ENCODE assay signal across 1 cellular context in genomic region chr17:3668279-3669084, GRCh38.
TF ChIP-seq lines count a peak whose summit lies in the region.

EMC6 (plus strand) TSS chr17:3668812; CDS start chr17:3669147, 335 bp downstream.
A gene with protein sequence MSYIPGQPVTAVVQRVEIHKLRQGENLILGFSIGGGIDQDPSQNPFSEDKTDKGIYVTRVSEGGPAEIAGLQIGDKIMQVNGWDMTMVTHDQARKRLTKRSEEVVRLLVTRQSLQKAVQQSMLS (minus strand): TSS chr17:3668578. CDS start chr17:3668526, 52 bp downstream.

TF ChIP-seq in HEK293, 187 proteins besides CTCF, POLR2A, EP300 and RAD21 (continued from another document):
- TF ChIP-seq ZFP37 (tag by site-specific recombination; IDR thresholded peaks at IDR 0.05) (peak; percentile 15; the same call in 1 of the 2 replicates), KLF17 (tag by site-specific recombination; IDR thresholded peaks at IDR 0.05) (no peak; the same call in 1 of the 2 replicates), GLI2 (tag by site-specific recombination; IDR thresholded peaks at IDR 0.05; ENCODE audit: borderline replicate concordance, low read depth) (no peak), ZNF416 (tag by site-specific recombination; IDR thresholded peaks at IDR 0.05) (no peak), PRDM2 (tag by site-specific recombination; IDR thresholded peaks at IDR 0.05; ENCODE audit: borderline replicate concordance) (no peak), IKZF3 (tag by site-specific recombination; IDR thresholded peaks at IDR 0.05) (no peak), ZSCAN23 (tag by site-specific recombination; IDR thresholded peaks at IDR 0.05) (peak; percentile 38; the same call in 1 of the 2 replicates), ZNF792 (tag by site-specific recombination; IDR thresholded peaks at IDR 0.05) (no peak), ZNF169 (tag by site-specific recombination; IDR thresholded peaks at IDR 0.05) (no peak), SCRT1 (tag by site-specific recombination; IDR thresholded peaks at IDR 0.05; ENCODE audit: borderline replicate concordance) (no peak), ZNF10 (tag by site-specific recombination; IDR thresholded peaks at IDR 0.05) (no peak), ZNF175 (tag by site-specific recombination; IDR thresholded peaks at IDR 0.05) (no peak), FEZF1 (tag by site-specific recombination; IDR thresholded peaks at IDR 0.05) (no peak), SCRT2 (tag by site-specific recombination; IDR thresholded peaks at IDR 0.05) (no peak), ZNF555 (tag by site-specific recombination; conservative IDR thresholded peaks at IDR 0.05) (no peak), ZNF2 (tag by site-specific recombination; IDR thresholded peaks at IDR 0.05) (0 out of 2 replicates have a peak, but pooled peaks have one; percentile 73), ZNF629 (tag by site-specific recombination; IDR thresholded peaks at IDR 0.05) (peak; percentile 18; the same call in 1 of the 2 replicates), ZIC2 (tag by site-specific recombination; IDR thresholded peaks at IDR 0.05) (no peak), KLF8 (tag by site-specific recombination; IDR thresholded peaks at IDR 0.05) (peak; percentile 32; the same call in 1 of the 2 replicates), ZNF302 (tag by site-specific recombination; IDR thresholded peaks at IDR 0.05; ENCODE audit: low read depth) (no peak), ZNF548 (tag by site-specific recombination; IDR thresholded peaks at IDR 0.05) (no peak), MYNN (tag by site-specific recombination; IDR thresholded peaks at IDR 0.05; ENCODE audit: borderline replicate concordance) (no peak), ZNF274 (IDR thresholded peaks at IDR 0.05; ENCODE audit: low read length) (no peak), ZNF274 (tag by site-specific recombination; IDR thresholded peaks at IDR 0.05; ENCODE audit: borderline replicate concordance) (no peak), ZNF561 (tag by site-specific recombination; IDR thresholded peaks at IDR 0.05; ENCODE audit: borderline replicate concordance) (no peak; the same call in 1 of the 2 replicates), ZNF768 (tag by site-specific recombination; IDR thresholded peaks at IDR 0.05) (no peak), ZSCAN16 (tag by site-specific recombination; IDR thresholded peaks at IDR 0.05) (peak; percentile 84), ZNF280D (tag by site-specific recombination; IDR thresholded peaks at IDR 0.05) (no peak)
- TF ChIP-seq, protein P1, sequence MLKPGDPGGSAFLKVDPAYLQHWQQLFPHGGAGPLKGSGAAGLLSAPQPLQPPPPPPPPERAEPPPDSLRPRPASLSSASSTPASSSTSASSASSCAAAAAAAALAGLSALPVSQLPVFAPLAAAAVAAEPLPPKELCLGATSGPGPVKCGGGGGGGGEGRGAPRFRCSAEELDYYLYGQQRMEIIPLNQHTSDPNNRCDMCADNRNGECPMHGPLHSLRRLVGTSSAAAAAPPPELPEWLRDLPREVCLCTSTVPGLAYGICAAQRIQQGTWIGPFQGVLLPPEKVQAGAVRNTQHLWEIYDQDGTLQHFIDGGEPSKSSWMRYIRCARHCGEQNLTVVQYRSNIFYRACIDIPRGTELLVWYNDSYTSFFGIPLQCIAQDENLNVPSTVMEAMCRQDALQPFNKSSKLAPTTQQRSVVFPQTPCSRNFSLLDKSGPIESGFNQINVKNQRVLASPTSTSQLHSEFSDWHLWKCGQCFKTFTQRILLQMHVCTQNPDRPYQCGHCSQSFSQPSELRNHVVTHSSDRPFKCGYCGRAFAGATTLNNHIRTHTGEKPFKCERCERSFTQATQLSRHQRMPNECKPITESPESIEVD (tag by site-specific recombination; IDR thresholded peaks at IDR 0.05): no peak
- TF ChIP-seq, protein P2, sequence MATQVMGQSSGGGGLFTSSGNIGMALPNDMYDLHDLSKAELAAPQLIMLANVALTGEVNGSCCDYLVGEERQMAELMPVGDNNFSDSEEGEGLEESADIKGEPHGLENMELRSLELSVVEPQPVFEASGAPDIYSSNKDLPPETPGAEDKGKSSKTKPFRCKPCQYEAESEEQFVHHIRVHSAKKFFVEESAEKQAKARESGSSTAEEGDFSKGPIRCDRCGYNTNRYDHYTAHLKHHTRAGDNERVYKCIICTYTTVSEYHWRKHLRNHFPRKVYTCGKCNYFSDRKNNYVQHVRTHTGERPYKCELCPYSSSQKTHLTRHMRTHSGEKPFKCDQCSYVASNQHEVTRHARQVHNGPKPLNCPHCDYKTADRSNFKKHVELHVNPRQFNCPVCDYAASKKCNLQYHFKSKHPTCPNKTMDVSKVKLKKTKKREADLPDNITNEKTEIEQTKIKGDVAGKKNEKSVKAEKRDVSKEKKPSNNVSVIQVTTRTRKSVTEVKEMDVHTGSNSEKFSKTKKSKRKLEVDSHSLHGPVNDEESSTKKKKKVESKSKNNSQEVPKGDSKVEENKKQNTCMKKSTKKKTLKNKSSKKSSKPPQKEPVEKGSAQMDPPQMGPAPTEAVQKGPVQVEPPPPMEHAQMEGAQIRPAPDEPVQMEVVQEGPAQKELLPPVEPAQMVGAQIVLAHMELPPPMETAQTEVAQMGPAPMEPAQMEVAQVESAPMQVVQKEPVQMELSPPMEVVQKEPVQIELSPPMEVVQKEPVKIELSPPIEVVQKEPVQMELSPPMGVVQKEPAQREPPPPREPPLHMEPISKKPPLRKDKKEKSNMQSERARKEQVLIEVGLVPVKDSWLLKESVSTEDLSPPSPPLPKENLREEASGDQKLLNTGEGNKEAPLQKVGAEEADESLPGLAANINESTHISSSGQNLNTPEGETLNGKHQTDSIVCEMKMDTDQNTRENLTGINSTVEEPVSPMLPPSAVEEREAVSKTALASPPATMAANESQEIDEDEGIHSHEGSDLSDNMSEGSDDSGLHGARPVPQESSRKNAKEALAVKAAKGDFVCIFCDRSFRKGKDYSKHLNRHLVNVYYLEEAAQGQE (tag by site-specific recombination; IDR thresholded peaks at IDR 0.05): peak; percentile 94
- TF ChIP-seq, protein P3, sequence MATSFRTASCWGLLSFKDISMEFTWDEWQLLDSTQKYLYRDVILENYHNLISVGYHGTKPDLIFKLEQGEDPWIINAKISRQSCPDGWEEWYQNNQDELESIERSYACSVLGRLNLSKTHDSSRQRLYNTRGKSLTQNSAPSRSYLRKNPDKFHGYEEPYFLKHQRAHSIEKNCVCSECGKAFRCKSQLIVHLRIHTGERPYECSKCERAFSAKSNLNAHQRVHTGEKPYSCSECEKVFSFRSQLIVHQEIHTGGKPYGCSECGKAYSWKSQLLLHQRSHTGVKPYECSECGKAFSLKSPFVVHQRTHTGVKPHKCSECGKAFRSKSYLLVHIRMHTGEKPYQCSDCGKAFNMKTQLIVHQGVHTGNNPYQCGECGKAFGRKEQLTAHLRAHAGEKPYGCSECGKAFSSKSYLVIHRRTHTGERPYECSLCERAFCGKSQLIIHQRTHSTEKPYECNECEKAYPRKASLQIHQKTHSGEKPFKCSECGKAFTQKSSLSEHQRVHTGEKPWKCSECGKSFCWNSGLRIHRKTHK (tag by site-specific recombination; IDR thresholded peaks at IDR 0.05): no peak
- TF ChIP-seq, protein P4, sequence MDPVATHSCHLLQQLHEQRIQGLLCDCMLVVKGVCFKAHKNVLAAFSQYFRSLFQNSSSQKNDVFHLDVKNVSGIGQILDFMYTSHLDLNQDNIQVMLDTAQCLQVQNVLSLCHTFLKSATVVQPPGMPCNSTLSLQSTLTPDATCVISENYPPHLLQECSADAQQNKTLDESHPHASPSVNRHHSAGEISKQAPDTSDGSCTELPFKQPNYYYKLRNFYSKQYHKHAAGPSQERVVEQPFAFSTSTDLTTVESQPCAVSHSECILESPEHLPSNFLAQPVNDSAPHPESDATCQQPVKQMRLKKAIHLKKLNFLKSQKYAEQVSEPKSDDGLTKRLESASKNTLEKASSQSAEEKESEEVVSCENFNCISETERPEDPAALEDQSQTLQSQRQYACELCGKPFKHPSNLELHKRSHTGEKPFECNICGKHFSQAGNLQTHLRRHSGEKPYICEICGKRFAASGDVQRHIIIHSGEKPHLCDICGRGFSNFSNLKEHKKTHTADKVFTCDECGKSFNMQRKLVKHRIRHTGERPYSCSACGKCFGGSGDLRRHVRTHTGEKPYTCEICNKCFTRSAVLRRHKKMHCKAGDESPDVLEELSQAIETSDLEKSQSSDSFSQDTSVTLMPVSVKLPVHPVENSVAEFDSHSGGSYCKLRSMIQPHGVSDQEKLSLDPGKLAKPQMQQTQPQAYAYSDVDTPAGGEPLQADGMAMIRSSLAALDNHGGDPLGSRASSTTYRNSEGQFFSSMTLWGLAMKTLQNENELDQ (tag by site-specific recombination; IDR thresholded peaks at IDR 0.05; ENCODE audit: low read depth): no peak
- TF ChIP-seq, protein P5, sequence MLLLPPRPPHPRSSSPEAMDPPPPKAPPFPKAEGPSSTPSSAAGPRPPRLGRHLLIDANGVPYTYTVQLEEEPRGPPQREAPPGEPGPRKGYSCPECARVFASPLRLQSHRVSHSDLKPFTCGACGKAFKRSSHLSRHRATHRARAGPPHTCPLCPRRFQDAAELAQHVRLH (tag by site-specific recombination; IDR thresholded peaks at IDR 0.05): 0 out of 2 replicates have a peak, but pooled peaks have one; percentile 9
- TF ChIP-seq, protein P6, sequence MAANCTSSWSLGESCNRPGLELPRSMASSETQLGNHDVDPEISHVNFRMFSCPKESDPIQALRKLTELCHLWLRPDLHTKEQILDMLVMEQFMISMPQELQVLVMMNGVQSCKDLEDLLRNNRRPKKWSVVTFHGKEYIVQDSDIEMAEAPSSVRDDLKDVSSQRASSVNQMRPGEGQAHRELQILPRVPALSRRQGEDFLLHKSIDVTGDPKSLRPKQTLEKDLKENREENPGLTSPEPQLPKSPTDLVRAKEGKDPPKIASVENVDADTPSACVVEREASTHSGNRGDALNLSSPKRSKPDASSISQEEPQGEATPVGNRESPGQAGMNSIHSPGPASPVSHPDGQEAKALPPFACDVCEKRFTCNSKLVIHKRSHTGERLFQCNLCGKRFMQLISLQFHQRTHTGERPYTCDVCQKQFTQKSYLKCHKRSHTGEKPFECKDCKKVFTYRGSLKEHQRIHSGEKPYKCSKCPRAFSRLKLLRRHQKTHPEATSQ (tag by site-specific recombination; IDR thresholded peaks at IDR 0.05): no peak
